ENCODE assay signal across 32 cellular contexts in the genomic region with DNA sequence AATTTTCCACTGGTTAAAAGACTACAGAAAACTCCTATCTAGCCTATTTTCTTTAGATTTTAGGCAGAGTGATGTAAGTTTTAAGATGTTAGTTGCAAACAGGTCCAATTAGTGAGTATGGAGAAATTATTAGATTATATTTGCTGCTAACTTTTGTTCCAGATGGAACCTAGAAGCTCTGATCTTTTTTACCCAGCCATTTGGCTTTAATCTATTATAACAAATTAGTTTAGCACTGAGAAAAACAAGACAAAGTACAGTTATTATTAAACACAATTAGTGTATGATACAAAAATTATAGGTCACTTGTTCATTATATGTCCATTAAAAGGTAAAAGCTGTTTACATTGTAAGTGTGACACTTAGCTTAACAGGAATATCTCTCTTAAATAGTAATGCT. TPM values are rescaled to one million over a fixed set of nuclear protein-coding genes. Genes with fewer than 3 reads are reported as not detected.
"Had no signal": no experiment of that assay in that cellular context is flagged by ENCODE, and none has a peak within 500 bp of the region (broad histone marks: within the 10 kb centered on the region; RNA-seq: fewer than 3 reads in every experiment).

No MANE protein-coding gene starts in this region.

- H3K9me3 Mint-ChIP-seq: activated CD4-positive, alpha-beta memory T cell treated with anti-CD3 and anti-CD28 coated beads, Interleukin-2, amount 10 ng/mL, durations not matched to agents 7 days and 5 days; activated CD4-positive, alpha-beta T cell treated with anti-CD3 and anti-CD28 coated beads, Interleukin-2, amount 10 ng/mL, durations not matched to agents 24 days and 14 days; activated T-cell treated with anti-CD3 and anti-CD28 coated beads, Interleukin-2, amount 50 U/mL, for 24 hours; activated T-cell treated with anti-CD3 and anti-CD28 coated beads, Interleukin-2, amount 50 U/mL, for 72 hours; central memory CD8-positive, alpha-beta T cell; dendritic cell treated with granulocyte-macrophage colony-stimulating factor and Interleukin-4, amounts not matched to agents 40 ng/mL and 50 ng/mL, for 4 days; T-helper 2 cell treated with Interferon-gamma antibody and Interleukin-4, amounts not matched to agents 5 μg/mL and 100 μg/mL, for 36 hours had no signal

- H3K4me3 ChIP-seq: coronary artery, esophagus muscularis mucosa had no signal

- H3K27ac ChIP-seq: brain microvascular endothelial cell, coronary artery, dorsolateral prefrontal cortex, esophagus muscularis mucosa, gastroesophageal sphincter, heart right ventricle had no signal

- H3K4me3 Mint-ChIP-seq: activated CD4-positive, alpha-beta memory T cell treated with anti-CD3 and anti-CD28 coated beads, Interleukin-2, amount 10 ng/mL, durations not matched to agents 7 days and 5 days; activated CD4-positive, alpha-beta T cell treated with anti-CD3 and anti-CD28 coated beads for 36 hours; activated CD4-positive, alpha-beta T cell treated with anti-CD3 and anti-CD28 coated beads, Interleukin-2, amount 10 ng/mL, durations not matched to agents 24 days and 14 days; activated naive CD8-positive, alpha-beta T cell; activated T-cell treated with anti-CD3 and anti-CD28 coated beads, Interleukin-2, amount 50 U/mL, for 24 hours; activated T-cell treated with anti-CD3 and anti-CD28 coated beads, Interleukin-2, amount 50 U/mL, for 72 hours; central memory CD8-positive, alpha-beta T cell; dendritic cell treated with granulocyte-macrophage colony-stimulating factor and Interleukin-4, amounts not matched to agents 40 ng/mL and 50 ng/mL, for 4 days; T-helper 17 cell; T-helper 2 cell treated with Interferon-gamma antibody and Interleukin-4, amounts not matched to agents 5 μg/mL and 100 μg/mL, for 36 hours had no signal

- H3K27me3 ChIP-seq: brain microvascular endothelial cell had no signal

- H3K9me3 ChIP-seq: esophagus muscularis mucosa, gastroesophageal sphincter, heart right ventricle had no signal

- H3K36me3 ChIP-seq: brain microvascular endothelial cell, esophagus muscularis mucosa, gastroesophageal sphincter had no signal

- ATAC-seq: activated CD4-positive, alpha-beta T cell treated with anti-CD3 and anti-CD28 coated beads for 36 hours; activated T-cell treated with anti-CD3 and anti-CD28 coated beads, Interleukin-2, amount 50 U/mL, for 72 hours; gastroesophageal sphincter; heart right ventricle; T-helper 17 cell had no signal

- DNase-seq: activated CD4-positive, alpha-beta memory T cell treated with anti-CD3 and anti-CD28 coated beads, Interleukin-2, amount 10 ng/mL, durations not matched to agents 7 days and 5 days; activated CD4-positive, alpha-beta T cell treated with anti-CD3 and anti-CD28 coated beads for 36 hours; activated CD4-positive, alpha-beta T cell treated with anti-CD3 and anti-CD28 coated beads, Interleukin-2, amount 10 ng/mL, durations not matched to agents 24 days and 14 days; activated CD4-positive, CD25-positive, alpha-beta regulatory T cell; activated CD4-positive, CD25-positive, alpha-beta regulatory T cell treated with anti-CD3 and anti-CD28 coated beads, Interleukin-2, amount 50 U/mL, for 72 hours; activated CD8-positive, alpha-beta memory T cell treated with anti-CD3 and anti-CD28 coated beads, Interleukin-2, amount 50 U/mL, for 48 hours; activated gamma-delta T cell; activated naive CD4-positive, alpha-beta T cell; activated naive CD4-positive, alpha-beta T cell treated with anti-CD3 and anti-CD28 coated beads, Interleukin-2, amount 50 U/mL, for 16 hours; activated T-cell treated with anti-CD3 and anti-CD28 coated beads for 4 hours; activated T-cell treated with anti-CD3 and anti-CD28 coated beads, Interleukin-2, amount 50 U/mL, for 24 hours; activated T-cell treated with anti-CD3 and anti-CD28 coated beads, Interleukin-2, amount 50 U/mL, for 72 hours; amniotic stem cell; anterior cingulate cortex; brain microvascular endothelial cell; dorsolateral prefrontal cortex; effector memory CD4-positive, alpha-beta T cell; erythroblast; foreskin melanocyte; heart right ventricle; T-helper 1 cell; T-helper 17 cell; T1000 had no signal

- H3K36me3 Mint-ChIP-seq: activated naive CD8-positive, alpha-beta T cell had no signal

- H3K27ac Mint-ChIP-seq: activated CD4-positive, alpha-beta memory T cell treated with anti-CD3 and anti-CD28 coated beads, Interleukin-2, amount 10 ng/mL, durations not matched to agents 7 days and 5 days; activated CD4-positive, alpha-beta T cell treated with anti-CD3 and anti-CD28 coated beads for 36 hours; activated CD4-positive, alpha-beta T cell treated with anti-CD3 and anti-CD28 coated beads, Interleukin-2, amount 10 ng/mL, durations not matched to agents 24 days and 14 days; activated naive CD8-positive, alpha-beta T cell; activated T-cell treated with anti-CD3 and anti-CD28 coated beads, Interleukin-2, amount 50 U/mL, for 24 hours; activated T-cell treated with anti-CD3 and anti-CD28 coated beads, Interleukin-2, amount 50 U/mL, for 72 hours; dendritic cell treated with granulocyte-macrophage colony-stimulating factor and Interleukin-4, amounts not matched to agents 40 ng/mL and 50 ng/mL, for 4 days; T-helper 17 cell; T-helper 2 cell treated with Interferon-gamma antibody and Interleukin-4, amounts not matched to agents 5 μg/mL and 100 μg/mL, for 36 hours had no signal

RNA-seq across cellular contexts. Expression of a gene that starts 2.5 kb away (rescaled TPM):
- total RNA-seq: activated CD4-positive, alpha-beta memory T cell treated with anti-CD3 and anti-CD28 coated beads, Interleukin-2, amount 10 ng/mL, durations not matched to agents 7 days and 5 days; activated CD4-positive, alpha-beta T cell treated with anti-CD3 and anti-CD28 coated beads for 36 hours; activated CD4-positive, alpha-beta T cell treated with anti-CD3 and anti-CD28 coated beads, Interleukin-2, amount 10 ng/mL, durations not matched to agents 24 days and 14 days; activated T-cell treated with anti-CD3 and anti-CD28 coated beads, Interleukin-2, amount 50 U/mL, for 72 hours; astrocyte; bronchial epithelial cell; T-helper 17 cell had no signal
